Comparison of ENCODE assay signal across 8 cellular contexts in the genomic region with DNA sequence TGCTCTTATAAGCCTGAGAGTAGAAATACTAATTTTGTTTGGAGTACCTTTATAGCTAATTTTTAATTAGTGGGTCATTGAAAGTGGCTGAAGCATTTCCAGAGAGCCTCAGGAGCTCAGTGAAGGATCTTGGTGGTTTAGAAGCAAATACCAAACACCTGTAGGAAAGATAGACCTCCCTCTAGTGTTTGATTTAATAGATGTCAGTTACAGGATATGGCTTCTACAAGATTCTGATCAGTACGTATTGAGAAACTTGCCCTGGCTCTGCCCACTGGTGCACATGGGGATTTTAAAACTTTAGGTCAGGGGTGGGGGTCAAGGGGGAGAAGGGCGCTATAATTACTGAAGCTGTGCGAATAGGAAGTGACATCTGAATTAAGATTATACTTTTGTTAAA.
DNase-seq lines count a peak whose midpoint lies in the region; ATAC-seq and TF ChIP-seq lines count a peak whose summit lies in the region.

No MANE protein-coding gene starts in this region.

- CTCF ChIA-PET in GM10248 (lab: Yijun Ruan, JAX) = interaction anchor here (0.6 to 2.8 kb wide), 17 partner anchors 8 to 123 kb away, joined by 3 to 23 read pairs (median 4); no protein-coding TSS in a partner anchor
- CTCF ChIA-PET in activated naive CD4-positive, alpha-beta T cell treated with anti-CD3 and anti-CD28 coated beads for 36 hours (lab: Charles Lee) = interaction anchor here (0.6 to 1.4 kb wide), 6 partner anchors 10 to 213 kb away, joined by 3 to 12 read pairs (median 4); no protein-coding TSS in a partner anchor

- H3K4me3 Mint-ChIP-seq in activated naive CD4-positive, alpha-beta T cell treated with anti-CD3 and anti-CD28 coated beads for 36 hours = no peak overlapping the region

- no peak for TF ChIP-seq POLR2A in NB4 (IDR thresholded peaks at IDR 0.05; ENCODE audit: extremely low read depth, insufficient read length)

- peaks cover 6% of the 10 kb centered on the region for H3K36me3 Mint-ChIP-seq in activated naive CD4-positive, alpha-beta T cell treated with anti-CD3 and anti-CD28 coated beads for 36 hours (ENCODE audit: low read depth)

- ATAC-seq in GM21529 (IDR thresholded peaks at IDR 0.05; ENCODE audit: unreplicated experiment) (peak; percentile 64), HG03521 (IDR thresholded peaks at IDR 0.05; ENCODE audit: unreplicated experiment) (no peak), HG03135 (IDR thresholded peaks at IDR 0.05; ENCODE audit: unreplicated experiment) (no peak)

- H3K27ac Mint-ChIP-seq in activated naive CD4-positive, alpha-beta T cell treated with anti-CD3 and anti-CD28 coated beads for 36 hours = no peak overlapping the region

- DNase-seq in GM10248 (ENCODE audit: extremely low spot score) (peak; percentile 33), NB4 (ENCODE audit: low read depth) (peak; percentile 42), kidney tubule cell (ENCODE audit: low spot score) (peak; percentile 19)
- no peak for DNase-seq in activated CD8-positive, alpha-beta memory T cell treated with anti-CD3 and anti-CD28 coated beads, Interleukin-2, amount 50 U/mL, for 48 hours
- DNase-seq in activated naive CD4-positive, alpha-beta T cell treated with anti-CD3 and anti-CD28 coated beads for 36 hours = no peak

- TF ChIP-seq CTCF in GM10248 (IDR thresholded peaks at IDR 0.05; ENCODE audit: control extremely low read depth, extremely low read depth, low read depth, missing control alignments) = no peak
- TF ChIP-seq CTCF in NB4 (IDR thresholded peaks at IDR 0.05; ENCODE audit: low read depth, low read length) = no peak

- H3K9me3 Mint-ChIP-seq in activated naive CD4-positive, alpha-beta T cell treated with anti-CD3 and anti-CD28 coated beads for 36 hours = peaks cover 2% of the 10 kb centered on the region

- intact Hi-C loops in activated naive CD4-positive, alpha-beta T cell treated with anti-CD3 and anti-CD28 coated beads for 36 hours (cut with micrococcal nuclease) = loop anchor here (1.0 kb wide), 1 partner anchor 76 kb away; no protein-coding TSS in a partner anchor

- peaks cover 3% of the 10 kb centered on the region for H3K4me1 Mint-ChIP-seq in activated naive CD4-positive, alpha-beta T cell treated with anti-CD3 and anti-CD28 coated beads for 36 hours (ENCODE audit: low read depth)

- POLR2A ChIA-PET in GM10248 (lab: Yijun Ruan, JAX) = no interaction called here

- H3K27me3 Mint-ChIP-seq in activated naive CD4-positive, alpha-beta T cell treated with anti-CD3 and anti-CD28 coated beads for 36 hours (ENCODE audit: low read depth) = no peaks in the 10 kb centered on the region

- no peak overlapping the region for H3K4me3 ChIP-seq in NB4 (ENCODE audit: low read depth, low read length)

Comparison
In these comparisons a context has a peak if more than half of its experiments do, and no peak if none do; other contexts are left out.
1. DNase-seq: peak in GM10248 (single experiment), NB4 (single experiment) and kidney tubule cell (single experiment); none in activated CD8-positive, alpha-beta memory T cell treated with anti-CD3 and anti-CD28 coated beads, Interleukin-2, amount 50 U/mL, for 48 hours (single experiment) and activated naive CD4-positive, alpha-beta T cell treated with anti-CD3 and anti-CD28 coated beads for 36 hours (single experiment).